ENCODE assay signal across 15 cellular contexts in genomic region chr6:35733633-35734032, GRCh38. TPM values are rescaled to one million over a fixed set of nuclear protein-coding genes. Genes with fewer than 3 reads are reported as not detected.
DNase-seq lines count a peak whose midpoint lies in the region; ATAC-seq and TF ChIP-seq lines count a peak whose summit lies in the region.
"Had no signal": no experiment of that assay in that cellular context is flagged by ENCODE, and none has a peak within 500 bp of the region (broad histone marks: within the 10 kb centered on the region; RNA-seq: fewer than 3 reads in every experiment).

No MANE protein-coding gene starts in this region.

- H3K27me3 ChIP-seq in thymus (ENCODE audit: control insufficient read depth, insufficient read depth), result no peaks in the 10 kb centered on the region

- no peaks in the 10 kb centered on the region for H3K9me3 ChIP-seq in thymus (ENCODE audit: control insufficient read depth)
- H3K9me3 ChIP-seq: SK-N-SH had no signal

- H3K27ac ChIP-seq in VCaP (peak overlapping the region; percentile 100), thymus (ENCODE audit: low read depth) (peak overlapping the region; percentile 19)

- H3K4me3 ChIP-seq in thymus (ENCODE audit: low read length), result no peak overlapping the region

- peak overlapping the region; percentile 49 for H3K27ac Mint-ChIP-seq in activated CD4-positive, alpha-beta memory T cell treated with anti-CD3 and anti-CD28 coated beads for 36 hours
- no peak overlapping the region for H3K27ac Mint-ChIP-seq in activated CD4-positive, alpha-beta memory T cell treated with anti-CD3 and anti-CD28 coated beads, Interleukin-2, amount 10 ng/mL, durations not matched to agents 7 days and 5 days
- H3K27ac Mint-ChIP-seq in memory B cell, result peak overlapping the region; percentile 11
- H3K27ac Mint-ChIP-seq in T-helper 2 cell treated with Interferon-gamma antibody and Interleukin-4, amounts not matched to agents 5 μg/mL and 100 μg/mL, for 36 hours, result no peak overlapping the region
- H3K27ac Mint-ChIP-seq: type B pancreatic cell had no signal

- CTCF ChIA-PET in activated CD4-positive, alpha-beta memory T cell treated with anti-CD3 and anti-CD28 coated beads for 36 hours (lab: Charles Lee), result interaction anchor here (0.9 to 10.4 kb wide), 7 partner anchors 15 to 212 kb away, joined by 3 to 210 read pairs (median 13); no protein-coding TSS in a partner anchor
- CTCF ChIA-PET in activated CD4-positive, alpha-beta memory T cell treated with anti-CD3 and anti-CD28 coated beads, Interleukin-2, amount 10 ng/mL, durations not matched to agents 7 days and 5 days (lab: Charles Lee), result interaction anchor here (0.8 to 2.8 kb wide), 11 partner anchors 17 to 165 kb away, joined by 3 to 20 read pairs (median 4); no protein-coding TSS in a partner anchor

- 97% methylated on average over 8 of the region's 8 CpGs for WGBS in thymus

- H3K9me3 Mint-ChIP-seq in activated CD4-positive, alpha-beta memory T cell treated with anti-CD3 and anti-CD28 coated beads for 36 hours, result no peaks in the 10 kb centered on the region
- H3K9me3 Mint-ChIP-seq in activated CD4-positive, alpha-beta memory T cell treated with anti-CD3 and anti-CD28 coated beads, Interleukin-2, amount 10 ng/mL, durations not matched to agents 7 days and 5 days, result no peaks in the 10 kb centered on the region
- no peaks in the 10 kb centered on the region for H3K9me3 Mint-ChIP-seq in memory B cell
- no peaks in the 10 kb centered on the region for H3K9me3 Mint-ChIP-seq in T-helper 2 cell treated with Interferon-gamma antibody and Interleukin-4, amounts not matched to agents 5 μg/mL and 100 μg/mL, for 36 hours
- H3K9me3 Mint-ChIP-seq: activated B cell treated with CpG ODN at 0.5 μM for 24 hours, brain, type B pancreatic cell had no signal

- peaks cover 68% of the 10 kb centered on the region for H3K4me1 Mint-ChIP-seq in activated CD4-positive, alpha-beta memory T cell treated with anti-CD3 and anti-CD28 coated beads for 36 hours (ENCODE audit: low read depth)
- peaks cover 63% of the 10 kb centered on the region for H3K4me1 Mint-ChIP-seq in activated CD4-positive, alpha-beta memory T cell treated with anti-CD3 and anti-CD28 coated beads, Interleukin-2, amount 10 ng/mL, durations not matched to agents 7 days and 5 days
- H3K4me1 Mint-ChIP-seq in memory B cell, result peaks cover 28% of the 10 kb centered on the region
- peaks cover 52% of the 10 kb centered on the region for H3K4me1 Mint-ChIP-seq in T-helper 2 cell treated with Interferon-gamma antibody and Interleukin-4, amounts not matched to agents 5 μg/mL and 100 μg/mL, for 36 hours (ENCODE audit: low read depth)

- intact Hi-C loops in activated CD4-positive, alpha-beta memory T cell treated with anti-CD3 and anti-CD28 coated beads for 36 hours (cut with micrococcal nuclease), result loop anchor here (2.0 to 5.0 kb wide), 3 partner anchors 15 to 431 kb away; no protein-coding TSS in a partner anchor

- no peak for DNase-seq in activated CD4-positive, alpha-beta memory T cell treated with anti-CD3 and anti-CD28 coated beads for 36 hours
- no peak for DNase-seq in activated CD4-positive, alpha-beta memory T cell treated with anti-CD3 and anti-CD28 coated beads, Interleukin-2, amount 10 ng/mL, durations not matched to agents 7 days and 5 days
- DNase-seq in memory B cell (ENCODE audit: low spot score in 2 of 2) (no peak), foreskin melanocyte (no peak)
- no peak for DNase-seq in T-helper 2 cell treated with Interferon-gamma antibody and Interleukin-4, amounts not matched to agents 5 μg/mL and 100 μg/mL, for 36 hours (ENCODE audit: low spot score)
- DNase-seq: activated B cell treated with CpG ODN at 0.5 μM for 24 hours, SK-N-SH had no signal

- H3K36me3 ChIP-seq in thymus (ENCODE audit: control insufficient read depth, insufficient read depth), result no peaks in the 10 kb centered on the region

- POLR2A ChIA-PET in activated CD4-positive, alpha-beta memory T cell treated with anti-CD3 and anti-CD28 coated beads for 36 hours (lab: Charles Lee), result interaction anchor here (1.2 to 4.2 kb wide), 2 partner anchors 14 to 45 kb away, joined by 4 to 22 read pairs; partner anchors contain the start of gene FKBP5
- POLR2A ChIA-PET in activated CD4-positive, alpha-beta memory T cell treated with anti-CD3 and anti-CD28 coated beads, Interleukin-2, amount 10 ng/mL, durations not matched to agents 7 days and 5 days (lab: Charles Lee), result interaction anchor here (0.6 to 3.6 kb wide), 4 partner anchors 16 to 59 kb away, joined by 3 to 36 read pairs (median 9); partner anchors contain the start of gene FKBP5

- TF ChIP-seq CTCF in VCaP (conservative IDR thresholded peaks at IDR 0.05), result no peak

- H3K27me3 Mint-ChIP-seq in activated CD4-positive, alpha-beta memory T cell treated with anti-CD3 and anti-CD28 coated beads for 36 hours, result no peaks in the 10 kb centered on the region
- no peaks in the 10 kb centered on the region for H3K27me3 Mint-ChIP-seq in activated CD4-positive, alpha-beta memory T cell treated with anti-CD3 and anti-CD28 coated beads, Interleukin-2, amount 10 ng/mL, durations not matched to agents 7 days and 5 days
- H3K27me3 Mint-ChIP-seq in memory B cell, result no peaks in the 10 kb centered on the region
- no peaks in the 10 kb centered on the region for H3K27me3 Mint-ChIP-seq in T-helper 2 cell treated with Interferon-gamma antibody and Interleukin-4, amounts not matched to agents 5 μg/mL and 100 μg/mL, for 36 hours (ENCODE audit: low read depth)
- H3K27me3 Mint-ChIP-seq: activated B cell treated with CpG ODN at 0.5 μM for 24 hours, brain had no signal

- H3K36me3 Mint-ChIP-seq in activated CD4-positive, alpha-beta memory T cell treated with anti-CD3 and anti-CD28 coated beads for 36 hours, result no peaks in the 10 kb centered on the region
- H3K36me3 Mint-ChIP-seq in activated CD4-positive, alpha-beta memory T cell treated with anti-CD3 and anti-CD28 coated beads, Interleukin-2, amount 10 ng/mL, durations not matched to agents 7 days and 5 days (ENCODE audit: low read depth), result no peaks in the 10 kb centered on the region
- no peaks in the 10 kb centered on the region for H3K36me3 Mint-ChIP-seq in memory B cell
- H3K36me3 Mint-ChIP-seq in T-helper 2 cell treated with Interferon-gamma antibody and Interleukin-4, amounts not matched to agents 5 μg/mL and 100 μg/mL, for 36 hours (ENCODE audit: low read depth), result no peaks in the 10 kb centered on the region
- H3K36me3 Mint-ChIP-seq: brain, type B pancreatic cell had no signal

- ATAC-seq in memory B cell (ENCODE audit: low read depth) (no peak), GM21786 (IDR thresholded peaks at IDR 0.05; ENCODE audit: unreplicated experiment) (no peak)

- H3K4me1 ChIP-seq in thymus (ENCODE audit: control insufficient read depth, insufficient read depth, low read length), result peaks cover 65% of the 10 kb centered on the region

- H3K4me3 Mint-ChIP-seq in activated CD4-positive, alpha-beta memory T cell treated with anti-CD3 and anti-CD28 coated beads for 36 hours, result no peak overlapping the region
- H3K4me3 Mint-ChIP-seq in activated CD4-positive, alpha-beta memory T cell treated with anti-CD3 and anti-CD28 coated beads, Interleukin-2, amount 10 ng/mL, durations not matched to agents 7 days and 5 days, result no peak overlapping the region
- no peak overlapping the region for H3K4me3 Mint-ChIP-seq in memory B cell
- H3K4me3 Mint-ChIP-seq in T-helper 2 cell treated with Interferon-gamma antibody and Interleukin-4, amounts not matched to agents 5 μg/mL and 100 μg/mL, for 36 hours, result no peak overlapping the region
- H3K4me3 Mint-ChIP-seq: activated B cell treated with CpG ODN at 0.5 μM for 24 hours had no signal

RNA-seq across cellular contexts. Expression of gene ARMC12, which starts 3.2 kb away (rescaled TPM):
- 1 to 10 TPM; 1.5 to 1.6 TPM for total RNA-seq in activated CD4-positive, alpha-beta memory T cell treated with anti-CD3 and anti-CD28 coated beads for 36 hours
- 1 to 10 TPM in 1 of 2 experiments, under 1 TPM in 1; 0.40 to 1.3 TPM for total RNA-seq in activated CD4-positive, alpha-beta memory T cell treated with anti-CD3 and anti-CD28 coated beads, Interleukin-2, amount 10 ng/mL, durations not matched to agents 7 days and 5 days
- polyA plus RNA-seq in thymus, result 26.6 TPM
- total RNA-seq: HT1080 had no signal

RNA-seq across cellular contexts. Expression of gene CLPSL2, which starts 42.8 kb away (rescaled TPM):
- not detected for total RNA-seq in activated CD4-positive, alpha-beta memory T cell treated with anti-CD3 and anti-CD28 coated beads for 36 hours
- total RNA-seq in activated CD4-positive, alpha-beta memory T cell treated with anti-CD3 and anti-CD28 coated beads, Interleukin-2, amount 10 ng/mL, durations not matched to agents 7 days and 5 days, result not detected
- 0.09 TPM for polyA plus RNA-seq in thymus
- total RNA-seq: activated B cell treated with CpG ODN at 0.5 μM for 24 hours, endothelial cell of umbilical vein, HT1080, mononuclear cell had no signal
- polyA plus RNA-seq: endothelial cell of umbilical vein, SK-N-SH had no signal

RNA-seq across cellular contexts. Expression of gene FKBP5, which starts 44.9 kb away (rescaled TPM):
- total RNA-seq in activated CD4-positive, alpha-beta memory T cell treated with anti-CD3 and anti-CD28 coated beads for 36 hours, result 100 to 1,000 TPM; 111 to 112 TPM
- total RNA-seq in activated CD4-positive, alpha-beta memory T cell treated with anti-CD3 and anti-CD28 coated beads, Interleukin-2, amount 10 ng/mL, durations not matched to agents 7 days and 5 days, result 10 to 100 TPM; 51.1 to 51.5 TPM
- 338 TPM for polyA plus RNA-seq in thymus

RNA-seq across cellular contexts. Expression of gene CLPSL1, which starts 47.2 kb away (rescaled TPM):
- not detected for total RNA-seq in activated CD4-positive, alpha-beta memory T cell treated with anti-CD3 and anti-CD28 coated beads for 36 hours
- total RNA-seq in activated CD4-positive, alpha-beta memory T cell treated with anti-CD3 and anti-CD28 coated beads, Interleukin-2, amount 10 ng/mL, durations not matched to agents 7 days and 5 days, result not detected
- 0.14 TPM for polyA plus RNA-seq in thymus
- total RNA-seq: activated B cell treated with CpG ODN at 0.5 μM for 24 hours, endothelial cell of umbilical vein, HT1080, mononuclear cell had no signal
- polyA plus RNA-seq: endothelial cell of umbilical vein, SK-N-SH had no signal

Comparison
In these comparisons a context has a peak if more than half of its experiments do, and no peak if none do; other contexts are left out.
1. H3K27ac Mint-ChIP-seq: peak in activated CD4-positive, alpha-beta memory T cell treated with anti-CD3 and anti-CD28 coated beads for 36 hours (single experiment) and memory B cell (single experiment); none in activated CD4-positive, alpha-beta memory T cell treated with anti-CD3 and anti-CD28 coated beads, Interleukin-2, amount 10 ng/mL, durations not matched to agents 7 days and 5 days (single experiment) and T-helper 2 cell treated with Interferon-gamma antibody and Interleukin-4, amounts not matched to agents 5 μg/mL and 100 μg/mL, for 36 hours (single experiment).